ENCODE assay signal across 25 cellular contexts in the genomic region with DNA sequence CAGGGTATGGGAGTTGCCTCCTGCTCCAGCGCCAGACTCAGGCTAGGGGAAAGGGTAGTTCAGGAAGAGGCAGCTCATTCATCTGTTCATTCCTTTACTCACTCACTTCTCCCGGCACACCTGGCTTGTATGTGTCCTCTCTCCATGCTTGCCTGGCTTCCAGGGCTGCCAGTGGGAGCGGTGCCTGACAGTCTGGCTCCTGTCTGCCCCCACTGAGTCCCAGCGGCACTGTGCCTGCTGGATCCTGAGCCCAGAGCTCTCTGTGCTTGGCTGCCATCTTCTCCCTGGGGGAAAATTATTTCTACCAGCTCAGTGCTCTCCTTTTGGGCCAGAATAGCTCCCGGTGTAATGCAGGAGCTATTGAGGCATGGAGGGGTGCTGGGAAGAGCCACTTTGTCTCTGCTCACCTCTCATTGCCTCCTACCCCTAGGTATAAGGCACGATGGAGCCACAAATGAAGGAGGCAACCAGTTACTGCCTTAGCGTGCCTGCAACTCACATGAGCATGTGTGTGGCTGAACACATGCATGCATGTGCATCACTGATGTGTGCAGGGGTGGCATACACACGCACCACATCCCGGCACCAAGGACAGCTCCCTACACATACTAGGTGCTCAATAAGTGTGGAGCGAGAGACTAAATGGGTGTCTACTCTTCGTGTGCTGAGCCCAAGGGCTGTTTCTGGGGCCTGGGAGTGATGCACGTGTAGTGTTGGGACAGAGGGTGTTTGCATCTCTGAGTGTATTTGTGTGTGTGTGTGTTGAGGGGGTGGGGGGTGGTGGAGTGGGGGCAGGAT. TPM values are rescaled to one million over a fixed set of nuclear protein-coding genes. Genes with fewer than 3 reads are reported as not detected.
DNase-seq lines count a peak whose midpoint lies in the region; ATAC-seq and TF ChIP-seq lines count a peak whose summit lies in the region.
"Had no signal": no experiment of that assay in that cellular context is flagged by ENCODE, and none has a peak within 500 bp of the region (broad histone marks: within the 10 kb centered on the region; RNA-seq: fewer than 3 reads in every experiment).

No MANE protein-coding gene starts in this region.

- H2AK5ac ChIP-seq in H9 (ENCODE audit: insufficient read length, low read length), result no peak overlapping the region

- no peak for TF ChIP-seq POLR2A in adrenal gland (IDR thresholded peaks at IDR 0.05)

- H3K9ac ChIP-seq in H9 (ENCODE audit: extremely low read depth, insufficient read length, low read length), result no peak overlapping the region
- H3K9ac ChIP-seq: BLaER1 had no signal

- H3K23ac ChIP-seq in H9 (ENCODE audit: insufficient read length, low read depth, low read length), result no peak overlapping the region

- no peak overlapping the region for H4K5ac ChIP-seq in H9 (ENCODE audit: insufficient read length, low read depth, low read length)

- H2AFZ ChIP-seq in GM23338 (no peak overlapping the region), H9 (ENCODE audit: low read length) (no peak overlapping the region)

- H3K9me3 ChIP-seq in psoas muscle, result no peaks in the 10 kb centered on the region
- H3K9me3 ChIP-seq in adrenal gland (replicated peaks in 1 of 3), result no peaks in the 10 kb centered on the region
- no peaks in the 10 kb centered on the region for H3K9me3 ChIP-seq in H9 (ENCODE audit: control insufficient read depth, low read depth, low read length)
- H3K9me3 ChIP-seq: BLaER1, body of pancreas, heart left ventricle, prostate gland had no signal

- H3K79me1 ChIP-seq in H9 (ENCODE audit: insufficient read depth, low read depth, low read length, poor library complexity, severe bottlenecking), result no peaks in the 10 kb centered on the region

- no peak overlapping the region for H3K27ac Mint-ChIP-seq in GM23338
- H3K27ac Mint-ChIP-seq in H9, result no peak overlapping the region
- H3K27ac Mint-ChIP-seq: type B pancreatic cell had no signal

- H4K20me1 ChIP-seq in GM23338 (replicated peaks; ENCODE audit: insufficient read depth) (no peaks in the 10 kb centered on the region), H9 (ENCODE audit: control insufficient read depth, insufficient read depth, insufficient read length) (peaks cover 3% of the 10 kb centered on the region)
- H4K20me1 ChIP-seq: BLaER1 had no signal

- H3K4ac ChIP-seq in H9 (ENCODE audit: low read depth, low read length), result no peak overlapping the region

- H3K14ac ChIP-seq in H9 (ENCODE audit: insufficient read depth, low read length), result no peak overlapping the region

- peak; percentile 50 for ATAC-seq in GM23338
- ATAC-seq in psoas muscle, result peak; percentile 5 to 45 (median 36)
- ATAC-seq: body of pancreas had no signal

- H3K27me3 Mint-ChIP-seq in GM23338 (ENCODE audit: insufficient read depth, low read depth, poor library complexity), result peaks cover 6% of the 10 kb centered on the region
- H3K27me3 Mint-ChIP-seq in H9 (ENCODE audit: low read depth), result peaks cover 29% of the 10 kb centered on the region

- WGBS in psoas muscle, 3 donors, result 56 to 67% (median 57%) methylated on average over 12 of the region's 12 CpGs
- WGBS in adrenal gland, 4 donors, result 67 to 75% (median 72%) methylated on average over 10 to 12 of the region's 12 CpGs
- no CpG with 5 or more reads among the region's 12 CpGs for WGBS in H9 (ENCODE audit: extremely low coverage, insufficient read length, low lambda C conversion rate)

- no peaks in the 10 kb centered on the region for H3K23me2 ChIP-seq in H9 (ENCODE audit: insufficient read length, low read depth, low read length, poor library complexity, severe bottlenecking)

- no peak overlapping the region for H2BK20ac ChIP-seq in H9 (ENCODE audit: low read depth, low read length, poor library complexity, severe bottlenecking)

- H3T11ph ChIP-seq in H9 (ENCODE audit: low read length), result no peak overlapping the region

- H3K4me1 ChIP-seq in GM23338 (ENCODE audit: insufficient read depth) (no peaks in the 10 kb centered on the region), psoas muscle (no peaks in the 10 kb centered on the region), adrenal gland (replicated peaks in 1 of 2) (no peaks in the 10 kb centered on the region), H9 (ENCODE audit: insufficient read depth, low read length) (no peaks in the 10 kb centered on the region)
- H3K4me1 ChIP-seq: body of pancreas, heart left ventricle, prostate gland had no signal

- no peak overlapping the region for H2BK12ac ChIP-seq in H9 (ENCODE audit: insufficient read length, low read depth, low read length)

- intact Hi-C loops in psoas muscle (cut with DNase I) (no loop called here), adrenal gland (cut with DNase I) (no loop called here)

- H3K4me3 Mint-ChIP-seq in GM23338 (no peak overlapping the region), H9 (no peak overlapping the region)
- H3K4me3 Mint-ChIP-seq: type B pancreatic cell had no signal

- peak; percentile 36 to 63 for DNase-seq in NCI-H526 (lab: John Stamatoyannopoulos, UW)
- DNase-seq in NCI-H526 treated with DMSO at 0.1 percent for 48 hours (lab: John Stamatoyannopoulos, UW), result no peak
- DNase-seq in GM23338 (ENCODE audit: low spot score), result no peak
- peak; percentile 86 for DNase-seq in NCI-H2171 treated with DMSO at 0.1 percent for 48 hours (lab: John Stamatoyannopoulos, UW)
- no peak for DNase-seq in psoas muscle
- DNase-seq in adrenal gland, result no peak
- DNase-seq in DMS53 treated with DMSO at 0.1 percent for 48 hours (lab: John Stamatoyannopoulos, UW; ENCODE audit: unreplicated experiment), result no peak
- no peak for DNase-seq in H9
- DNase-seq: activated CD4-positive, alpha-beta T cell treated with anti-CD3 and anti-CD28 coated beads for 4 hours; activated CD8-positive, alpha-beta memory T cell treated with anti-CD3 and anti-CD28 coated beads for 24 hours; activated gamma-delta T cell treated with Interleukin-2 at 50 U/mL for 16 hours; activated T-cell treated with anti-CD3 and anti-CD28 coated beads, Interleukin-2, amount 50 U/mL, for 1 hour; body of pancreas; effector CD4-positive, alpha-beta T cell; EL; heart left ventricle; mammary epithelial cell; NCI-H345; T-helper 2 cell had no signal

- H3K79me2 ChIP-seq in GM23338 (replicated peaks; ENCODE audit: insufficient read depth), result no peaks in the 10 kb centered on the region
- no peaks in the 10 kb centered on the region for H3K79me2 ChIP-seq in H9 (ENCODE audit: insufficient read depth, low read length)

- H2BK120ac ChIP-seq in H9 (ENCODE audit: low read depth, low read length, poor library complexity, severe bottlenecking), result no peak overlapping the region

- H4K8ac ChIP-seq in H9 (replicated peaks; ENCODE audit: insufficient read length, low read depth, low read length), result no peak overlapping the region

- H3K4me2 ChIP-seq in GM23338 (no peak overlapping the region), H9 (ENCODE audit: insufficient read depth, insufficient read length, low read length) (no peak overlapping the region)
- H3K4me2 ChIP-seq: BLaER1 had no signal

- H3K27ac ChIP-seq in GM23338 (ENCODE audit: low read depth) (no peak overlapping the region), psoas muscle (peak overlapping the region; percentile 59), adrenal gland (no peak overlapping the region), H9 (ENCODE audit: insufficient read length, low read depth, low read length) (no peak overlapping the region)
- H3K27ac ChIP-seq: BLaER1, body of pancreas, epithelial cell of prostate, heart left ventricle, prostate gland had no signal

- no peak overlapping the region for H4K91ac ChIP-seq in H9 (ENCODE audit: insufficient read length, low read depth, low read length)

- H3K36me3 ChIP-seq in GM23338 (ENCODE audit: insufficient read depth) (no peaks in the 10 kb centered on the region), psoas muscle (ENCODE audit: insufficient read depth in 1 of 2, low read depth in 1 of 2) (no peaks in the 10 kb centered on the region), adrenal gland (replicated peaks in 1 of 2) (no peaks in the 10 kb centered on the region)
- H3K36me3 ChIP-seq: BLaER1, heart left ventricle, prostate gland had no signal

- H3K4me3 ChIP-seq in GM23338 (no peak overlapping the region), psoas muscle (no peak overlapping the region), adrenal gland (no peak overlapping the region)
- H3K4me3 ChIP-seq: BLaER1, body of pancreas, heart left ventricle, prostate gland had no signal

- H2BK5ac ChIP-seq in H9 (ENCODE audit: insufficient read length, low read length), result no peak overlapping the region

- H3K4me1 Mint-ChIP-seq in GM23338 (no peaks in the 10 kb centered on the region), H9 (no peaks in the 10 kb centered on the region)

- H3K27me3 ChIP-seq in GM23338 (ENCODE audit: insufficient read depth) (no peaks in the 10 kb centered on the region), psoas muscle (ENCODE audit: insufficient read depth in 3 of 3, low read length in 2 of 3) (peaks cover 0 to 16% (median 0%) of the 10 kb centered on the region in 3 donors), adrenal gland (no peaks in the 10 kb centered on the region), H9 (ENCODE audit: insufficient read depth, low read length) (no peaks in the 10 kb centered on the region)
- H3K27me3 ChIP-seq: BLaER1, body of pancreas had no signal

- H2BK15ac ChIP-seq in H9 (ENCODE audit: low read depth, low read length), result no peak overlapping the region

- TF ChIP-seq CTCF in GM23338 (conservative IDR thresholded peaks at IDR 0.05; ENCODE audit: low read depth in 2 of 2) (no peak), psoas muscle (IDR thresholded peaks at IDR 0.05) (no peak), adrenal gland (IDR thresholded peaks at IDR 0.05) (no peak), H9 (conservative IDR thresholded peaks at IDR 0.05) (no peak)

- no peaks in the 10 kb centered on the region for H3K9me2 ChIP-seq in GM23338 (ENCODE audit: insufficient read depth)

- no peaks in the 10 kb centered on the region for H3F3A ChIP-seq in GM23338 (replicated peaks; ENCODE audit: low read depth)

- no peak overlapping the region for H3K18ac ChIP-seq in H9 (ENCODE audit: insufficient read length, low read depth, low read length)

- H3K9me3 Mint-ChIP-seq in GM23338 (no peaks in the 10 kb centered on the region), H9 (peaks cover 0 to 3% of the 10 kb centered on the region in 2 experiments; a peak in 3 of 5 replicates)
- H3K9me3 Mint-ChIP-seq: type B pancreatic cell had no signal

- H3K56ac ChIP-seq in H9 (ENCODE audit: insufficient read length, low read depth, low read length), result no peak overlapping the region

- no peaks in the 10 kb centered on the region for H3K36me3 Mint-ChIP-seq in GM23338 (ENCODE audit: low read depth)
- no peaks in the 10 kb centered on the region for H3K36me3 Mint-ChIP-seq in H9 (ENCODE audit: insufficient read depth in 1 of 3, low read depth in 3 of 3)
- H3K36me3 Mint-ChIP-seq: type B pancreatic cell had no signal

TF ChIP-seq in GM23338, 12 proteins besides CTCF, POLR2A, EP300 and RAD21 (continues in another document):
- no peak for TF ChIP-seq CREB1 (CRISPR knock-in tag; IDR thresholded peaks at IDR 0.05; ENCODE audit: low read depth)

RNA-seq across cellular contexts. Expression of a gene that starts 46.6 kb away (rescaled TPM):
- 0.10 and 0.31 TPM in 2 replicates for total RNA-seq in GM23338 (2014; rRNA removed; shearing (Covaris generic))
- polyA plus RNA-seq in GM23338 (2016; fragmentation: Nextera tagmentation; extraction: Ambion mirVana), result 0.08 and 0.16 TPM in 2 replicates
- total RNA-seq in psoas muscle, result 1 to 10 TPM in 1 of 4 donors, under 1 TPM in 3; 0.11 to 1.4 (median 0.47) TPM
- polyA plus RNA-seq in psoas muscle, result 1 to 10 TPM in 1 of 3 donors, under 1 TPM in 2; 0.17 to 1.2 (median 0.53) TPM
- 1 to 10 TPM in 2 of 8 donors, under 1 TPM in 2, not detected in 4; 0.19 to 2.9 (median 1.2) TPM for total RNA-seq in adrenal gland
- 1 to 10 TPM in 2 of 3 donors, under 1 TPM in 1; 0.77 to 2.3 (median 1.2) TPM for polyA plus RNA-seq in adrenal gland
- total RNA-seq in H9 (2021), result 0.20 TPM in 1 of 2 replicates, not detected in the other
- total RNA-seq: mammary epithelial cell, MCF 10A, myocyte had no signal
- polyA plus RNA-seq: mammary epithelial cell had no signal

Comparison
In these comparisons a context has a peak if more than half of its experiments do, and no peak if none do; other contexts are left out.
1. DNase-seq: peak in NCI-H526 (2 of 2) and NCI-H2171 treated with DMSO at 0.1 percent for 48 hours (single experiment); none in NCI-H526 treated with DMSO at 0.1 percent for 48 hours (single experiment), GM23338 (single experiment), psoas muscle (0 of 2), adrenal gland (0 of 7), DMS53 treated with DMSO at 0.1 percent for 48 hours (single experiment) and H9 (single experiment).